1 cellular context compared by ENCODE assay signal in the genomic region with DNA sequence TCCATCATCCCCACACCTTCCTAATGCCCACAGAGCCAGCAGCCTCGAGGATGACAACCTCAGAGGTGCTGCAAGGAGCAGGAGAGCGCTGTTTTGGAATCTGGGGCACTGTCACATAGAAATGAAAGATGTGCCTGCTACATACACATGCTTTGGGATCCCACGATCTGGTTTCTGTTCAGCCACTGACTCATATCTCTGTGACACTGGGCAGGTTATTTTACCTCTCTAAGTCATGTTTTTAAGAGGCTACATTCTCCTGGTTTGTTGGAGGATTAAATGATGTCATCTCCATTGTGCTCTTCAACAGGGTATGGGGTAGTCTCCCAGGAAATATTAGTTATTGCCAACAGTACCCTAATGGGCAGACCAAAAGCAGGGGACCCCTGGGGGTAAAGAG.
TF ChIP-seq lines count a peak whose summit lies in the region.

No MANE protein-coding gene starts in this region.

TF ChIP-seq in GM23338, 12 proteins besides CTCF, POLR2A, EP300 and RAD21 (continued from another document):
- TF ChIP-seq, protein P1, sequence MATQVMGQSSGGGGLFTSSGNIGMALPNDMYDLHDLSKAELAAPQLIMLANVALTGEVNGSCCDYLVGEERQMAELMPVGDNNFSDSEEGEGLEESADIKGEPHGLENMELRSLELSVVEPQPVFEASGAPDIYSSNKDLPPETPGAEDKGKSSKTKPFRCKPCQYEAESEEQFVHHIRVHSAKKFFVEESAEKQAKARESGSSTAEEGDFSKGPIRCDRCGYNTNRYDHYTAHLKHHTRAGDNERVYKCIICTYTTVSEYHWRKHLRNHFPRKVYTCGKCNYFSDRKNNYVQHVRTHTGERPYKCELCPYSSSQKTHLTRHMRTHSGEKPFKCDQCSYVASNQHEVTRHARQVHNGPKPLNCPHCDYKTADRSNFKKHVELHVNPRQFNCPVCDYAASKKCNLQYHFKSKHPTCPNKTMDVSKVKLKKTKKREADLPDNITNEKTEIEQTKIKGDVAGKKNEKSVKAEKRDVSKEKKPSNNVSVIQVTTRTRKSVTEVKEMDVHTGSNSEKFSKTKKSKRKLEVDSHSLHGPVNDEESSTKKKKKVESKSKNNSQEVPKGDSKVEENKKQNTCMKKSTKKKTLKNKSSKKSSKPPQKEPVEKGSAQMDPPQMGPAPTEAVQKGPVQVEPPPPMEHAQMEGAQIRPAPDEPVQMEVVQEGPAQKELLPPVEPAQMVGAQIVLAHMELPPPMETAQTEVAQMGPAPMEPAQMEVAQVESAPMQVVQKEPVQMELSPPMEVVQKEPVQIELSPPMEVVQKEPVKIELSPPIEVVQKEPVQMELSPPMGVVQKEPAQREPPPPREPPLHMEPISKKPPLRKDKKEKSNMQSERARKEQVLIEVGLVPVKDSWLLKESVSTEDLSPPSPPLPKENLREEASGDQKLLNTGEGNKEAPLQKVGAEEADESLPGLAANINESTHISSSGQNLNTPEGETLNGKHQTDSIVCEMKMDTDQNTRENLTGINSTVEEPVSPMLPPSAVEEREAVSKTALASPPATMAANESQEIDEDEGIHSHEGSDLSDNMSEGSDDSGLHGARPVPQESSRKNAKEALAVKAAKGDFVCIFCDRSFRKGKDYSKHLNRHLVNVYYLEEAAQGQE (IDR thresholded peaks at IDR 0.05; ENCODE audit: unreplicated experiment): no peak
- TF ChIP-seq ZNF331 (CRISPR knock-in tag; IDR thresholded peaks at IDR 0.05; ENCODE audit: low read depth) (no peak), CREB1 (CRISPR knock-in tag; IDR thresholded peaks at IDR 0.05; ENCODE audit: low read depth) (no peak), JUNB (IDR thresholded peaks at IDR 0.05; ENCODE audit: unreplicated experiment) (no peak), ZNF114 (CRISPR knock-in tag; IDR thresholded peaks at IDR 0.05) (no peak), POLR2AphosphoS5 (IDR thresholded peaks at IDR 0.05; ENCODE audit: low read depth) (no peak), STAT1 (IDR thresholded peaks at IDR 0.05; ENCODE audit: unreplicated experiment) (no peak), EZH2phosphoT487 (IDR thresholded peaks at IDR 0.05; ENCODE audit: unreplicated experiment) (no peak), NANOG (IDR thresholded peaks at IDR 0.05; ENCODE audit: borderline replicate concordance) (no peak)
- TF ChIP-seq, protein P2, sequence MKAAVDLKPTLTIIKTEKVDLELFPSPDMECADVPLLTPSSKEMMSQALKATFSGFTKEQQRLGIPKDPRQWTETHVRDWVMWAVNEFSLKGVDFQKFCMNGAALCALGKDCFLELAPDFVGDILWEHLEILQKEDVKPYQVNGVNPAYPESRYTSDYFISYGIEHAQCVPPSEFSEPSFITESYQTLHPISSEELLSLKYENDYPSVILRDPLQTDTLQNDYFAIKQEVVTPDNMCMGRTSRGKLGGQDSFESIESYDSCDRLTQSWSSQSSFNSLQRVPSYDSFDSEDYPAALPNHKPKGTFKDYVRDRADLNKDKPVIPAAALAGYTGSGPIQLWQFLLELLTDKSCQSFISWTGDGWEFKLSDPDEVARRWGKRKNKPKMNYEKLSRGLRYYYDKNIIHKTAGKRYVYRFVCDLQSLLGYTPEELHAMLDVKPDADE (IDR thresholded peaks at IDR 0.05): no peak
- TF ChIP-seq, protein P3, sequence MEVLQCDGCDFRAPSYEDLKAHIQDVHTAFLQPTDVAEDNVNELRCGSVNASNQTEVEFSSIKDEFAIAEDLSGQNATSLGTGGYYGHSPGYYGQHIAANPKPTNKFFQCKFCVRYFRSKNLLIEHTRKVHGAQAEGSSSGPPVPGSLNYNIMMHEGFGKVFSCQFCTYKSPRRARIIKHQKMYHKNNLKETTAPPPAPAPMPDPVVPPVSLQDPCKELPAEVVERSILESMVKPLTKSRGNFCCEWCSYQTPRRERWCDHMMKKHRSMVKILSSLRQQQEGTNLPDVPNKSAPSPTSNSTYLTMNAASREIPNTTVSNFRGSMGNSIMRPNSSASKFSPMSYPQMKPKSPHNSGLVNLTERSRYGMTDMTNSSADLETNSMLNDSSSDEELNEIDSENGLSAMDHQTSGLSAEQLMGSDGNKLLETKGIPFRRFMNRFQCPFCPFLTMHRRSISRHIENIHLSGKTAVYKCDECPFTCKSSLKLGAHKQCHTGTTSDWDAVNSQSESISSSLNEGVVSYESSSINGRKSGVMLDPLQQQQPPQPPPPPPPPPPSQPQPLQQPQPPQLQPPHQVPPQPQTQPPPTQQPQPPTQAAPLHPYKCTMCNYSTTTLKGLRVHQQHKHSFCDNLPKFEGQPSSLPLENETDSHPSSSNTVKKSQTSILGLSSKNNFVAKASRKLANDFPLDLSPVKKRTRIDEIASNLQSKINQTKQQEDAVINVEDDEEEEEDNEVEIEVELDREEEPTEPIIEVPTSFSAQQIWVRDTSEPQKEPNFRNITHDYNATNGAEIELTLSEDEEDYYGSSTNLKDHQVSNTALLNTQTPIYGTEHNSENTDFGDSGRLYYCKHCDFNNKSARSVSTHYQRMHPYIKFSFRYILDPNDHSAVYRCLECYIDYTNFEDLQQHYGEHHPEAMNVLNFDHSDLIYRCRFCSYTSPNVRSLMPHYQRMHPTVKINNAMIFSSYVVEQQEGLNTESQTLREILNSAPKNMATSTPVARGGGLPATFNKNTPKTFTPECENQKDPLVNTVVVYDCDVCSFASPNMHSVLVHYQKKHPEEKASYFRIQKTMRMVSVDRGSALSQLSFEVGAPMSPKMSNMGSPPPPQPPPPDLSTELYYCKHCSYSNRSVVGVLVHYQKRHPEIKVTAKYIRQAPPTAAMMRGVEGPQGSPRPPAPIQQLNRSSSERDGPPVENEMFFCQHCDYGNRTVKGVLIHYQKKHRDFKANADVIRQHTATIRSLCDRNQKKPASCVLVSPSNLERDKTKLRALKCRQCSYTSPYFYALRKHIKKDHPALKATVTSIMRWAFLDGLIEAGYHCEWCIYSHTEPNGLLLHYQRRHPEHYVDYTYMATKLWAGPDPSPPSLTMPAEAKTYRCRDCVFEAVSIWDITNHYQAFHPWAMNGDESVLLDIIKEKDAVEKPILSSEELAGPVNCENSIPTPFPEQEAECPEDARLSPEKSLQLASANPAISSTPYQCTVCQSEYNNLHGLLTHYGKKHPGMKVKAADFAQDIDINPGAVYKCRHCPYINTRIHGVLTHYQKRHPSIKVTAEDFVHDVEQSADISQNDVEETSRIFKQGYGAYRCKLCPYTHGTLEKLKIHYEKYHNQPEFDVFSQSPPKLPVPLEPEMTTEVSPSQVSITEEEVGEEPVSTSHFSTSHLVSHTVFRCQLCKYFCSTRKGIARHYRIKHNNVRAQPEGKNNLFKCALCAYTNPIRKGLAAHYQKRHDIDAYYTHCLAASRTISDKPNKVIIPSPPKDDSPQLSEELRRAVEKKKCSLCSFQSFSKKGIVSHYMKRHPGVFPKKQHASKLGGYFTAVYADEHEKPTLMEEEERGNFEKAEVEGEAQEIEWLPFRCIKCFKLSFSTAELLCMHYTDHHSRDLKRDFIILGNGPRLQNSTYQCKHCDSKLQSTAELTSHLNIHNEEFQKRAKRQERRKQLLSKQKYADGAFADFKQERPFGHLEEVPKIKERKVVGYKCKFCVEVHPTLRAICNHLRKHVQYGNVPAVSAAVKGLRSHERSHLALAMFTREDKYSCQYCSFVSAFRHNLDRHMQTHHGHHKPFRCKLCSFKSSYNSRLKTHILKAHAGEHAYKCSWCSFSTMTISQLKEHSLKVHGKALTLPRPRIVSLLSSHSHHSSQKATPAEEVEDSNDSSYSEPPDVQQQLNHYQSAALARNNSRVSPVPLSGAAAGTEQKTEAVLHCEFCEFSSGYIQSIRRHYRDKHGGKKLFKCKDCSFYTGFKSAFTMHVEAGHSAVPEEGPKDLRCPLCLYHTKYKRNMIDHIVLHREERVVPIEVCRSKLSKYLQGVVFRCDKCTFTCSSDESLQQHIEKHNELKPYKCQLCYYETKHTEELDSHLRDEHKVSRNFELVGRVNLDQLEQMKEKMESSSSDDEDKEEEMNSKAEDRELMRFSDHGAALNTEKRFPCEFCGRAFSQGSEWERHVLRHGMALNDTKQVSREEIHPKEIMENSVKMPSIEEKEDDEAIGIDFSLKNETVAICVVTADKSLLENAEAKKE (CRISPR knock-in tag; IDR thresholded peaks at IDR 0.05): no peak
TF ChIP-seq in GM23338: peak in this region for 0.
